ENCODE assay signal across 28 cellular contexts in the genomic region with DNA sequence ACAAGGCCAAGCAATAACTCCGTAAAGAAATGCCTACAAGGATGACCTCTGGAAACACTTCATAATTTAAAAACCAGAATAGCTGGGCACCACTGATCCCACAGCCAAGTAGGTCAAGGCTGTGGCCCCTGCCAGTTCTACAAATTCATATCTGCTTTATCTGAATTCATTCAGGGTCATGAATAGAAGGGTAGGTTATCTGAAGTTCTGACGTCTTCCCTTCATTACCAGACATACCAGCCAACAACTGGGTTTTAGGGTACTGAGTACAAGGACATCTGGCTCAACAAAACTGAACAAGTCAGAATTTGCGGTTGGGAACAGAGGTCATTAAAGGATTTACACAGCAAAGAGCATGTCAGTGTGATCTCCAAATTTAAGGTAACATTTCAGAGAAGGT. TPM values are rescaled to one million over a fixed set of nuclear protein-coding genes. Genes with fewer than 3 reads are reported as not detected.
A peak's percentile ranks its signal among the peaks of the same experiment; 100 is the strongest.
DNase-seq lines count a peak whose midpoint lies in the region; ATAC-seq and TF ChIP-seq lines count a peak whose summit lies in the region.
"Had no signal": no experiment of that assay in that cellular context is flagged by ENCODE, and none has a peak within 500 bp of the region (broad histone marks: within the 10 kb centered on the region; RNA-seq: fewer than 3 reads in every experiment).

No MANE protein-coding gene starts in this region.

- H3K27ac Mint-ChIP-seq in activated T-cell treated with anti-CD3 and anti-CD28 coated beads, Interleukin-2, amount 50 U/mL, for 24 hours: peak overlapping the region; percentile 40
- peak overlapping the region; percentile 61 to 86 (median 81) for H3K27ac Mint-ChIP-seq in IgD-negative memory B cell
- no peak overlapping the region for H3K27ac Mint-ChIP-seq in activated CD4-positive, alpha-beta memory T cell treated with anti-CD3 and anti-CD28 coated beads, Interleukin-2, amount 10 ng/mL, durations not matched to agents 7 days and 5 days
- H3K27ac Mint-ChIP-seq: activated T-helper 2 cell treated with anti-CD3 and anti-CD28 coated beads, Interferon-gamma antibody, Interleukin-2, Interleukin-4, amounts not matched to agents 10 μg/mL and 5 μg/mL and 100 μg/mL, durations not matched to agents 14 hours and 24 hours and 36 hours; neural progenitor cell had no signal

- no peaks in the 10 kb centered on the region for H3K36me3 ChIP-seq in body of pancreas (replicated peaks in 1 of 2; ENCODE audit: insufficient read depth in 1 of 2, low read depth in 2 of 2)
- H3K36me3 ChIP-seq in neutrophil: no peaks in the 10 kb centered on the region
- H3K36me3 ChIP-seq: ascending aorta, lower lobe of right lung, neural progenitor cell, upper lobe of left lung had no signal

- no peaks in the 10 kb centered on the region for H3K27me3 Mint-ChIP-seq in activated T-cell treated with anti-CD3 and anti-CD28 coated beads, Interleukin-2, amount 50 U/mL, for 24 hours
- H3K27me3 Mint-ChIP-seq in IgD-negative memory B cell: no peaks in the 10 kb centered on the region
- no peaks in the 10 kb centered on the region for H3K27me3 Mint-ChIP-seq in activated CD4-positive, alpha-beta memory T cell treated with anti-CD3 and anti-CD28 coated beads, Interleukin-2, amount 10 ng/mL, durations not matched to agents 7 days and 5 days

- no peak overlapping the region for H3K4me3 Mint-ChIP-seq in activated T-cell treated with anti-CD3 and anti-CD28 coated beads, Interleukin-2, amount 50 U/mL, for 24 hours
- H3K4me3 Mint-ChIP-seq in IgD-negative memory B cell: peak overlapping the region in 2 of 4 donors; percentile 10 to 45
- no peak overlapping the region for H3K4me3 Mint-ChIP-seq in activated CD4-positive, alpha-beta memory T cell treated with anti-CD3 and anti-CD28 coated beads, Interleukin-2, amount 10 ng/mL, durations not matched to agents 7 days and 5 days
- H3K4me3 Mint-ChIP-seq: neural progenitor cell had no signal

- no peak for DNase-seq in activated T-cell treated with anti-CD3 and anti-CD28 coated beads, Interleukin-2, amount 50 U/mL, for 24 hours
- DNase-seq in activated T-cell treated with anti-CD3 and anti-CD28 coated beads, Interleukin-2, amount 50 U/mL, for 48 hours: no peak
- no peak for DNase-seq in body of pancreas
- no peak for DNase-seq in NCI-H1417 (lab: John Stamatoyannopoulos, UW)
- DNase-seq in activated CD4-positive, alpha-beta memory T cell treated with anti-CD3 and anti-CD28 coated beads, Interleukin-2, amount 10 ng/mL, durations not matched to agents 7 days and 5 days: no peak
- DNase-seq: activated CD4-positive, alpha-beta T cell treated with anti-CD3 and anti-CD28 coated beads, Interleukin-2, amount 50 U/mL, for 1 hour; Caco-2; DMS79; erythroblast; foreskin keratinocyte; lower lobe of right lung; mucosa of descending colon; NCI-H1092; NCI-H1930; NCI-H2227 treated with DMSO at 0.1 percent for 48 hours; NCI-H69; OCI-M1; T1000; upper lobe of left lung had no signal

- WGBS in body of pancreas, 2 donors: 14 to 17% methylated on average over 3 of the region's 3 CpGs

- no peak for TF ChIP-seq POLR2A in body of pancreas (IDR thresholded peaks at IDR 0.05)

- peaks cover 3% of the 10 kb centered on the region for H3K9me3 Mint-ChIP-seq in activated T-cell treated with anti-CD3 and anti-CD28 coated beads, Interleukin-2, amount 50 U/mL, for 24 hours
- H3K9me3 Mint-ChIP-seq in IgD-negative memory B cell: peaks cover 0 to 3% (median 0%) of the 10 kb centered on the region in 3 donors
- H3K9me3 Mint-ChIP-seq in activated CD4-positive, alpha-beta memory T cell treated with anti-CD3 and anti-CD28 coated beads, Interleukin-2, amount 10 ng/mL, durations not matched to agents 7 days and 5 days: peaks cover 3% of the 10 kb centered on the region
- H3K9me3 Mint-ChIP-seq: activated naive CD4-positive, alpha-beta T cell treated with anti-CD3 and anti-CD28 coated beads, Interleukin-2, amount 50 U/mL, for 72 hours; activated T-helper 2 cell treated with anti-CD3 and anti-CD28 coated beads, Interferon-gamma antibody, Interleukin-2, Interleukin-4, amounts not matched to agents 10 μg/mL and 5 μg/mL and 100 μg/mL, durations not matched to agents 14 hours and 24 hours and 36 hours; neural progenitor cell had no signal

- POLR2A ChIA-PET in activated CD4-positive, alpha-beta memory T cell treated with anti-CD3 and anti-CD28 coated beads, Interleukin-2, amount 10 ng/mL, durations not matched to agents 7 days and 5 days (lab: Charles Lee): interaction anchor here (1.2 to 5.0 kb wide), 2 partner anchors 12 to 26 kb away, joined by 4 to 37 read pairs; a partner anchor contains a TSS

- H3K4me1 Mint-ChIP-seq in activated T-cell treated with anti-CD3 and anti-CD28 coated beads, Interleukin-2, amount 50 U/mL, for 24 hours (ENCODE audit: low read depth): peaks cover 73% of the 10 kb centered on the region
- H3K4me1 Mint-ChIP-seq in IgD-negative memory B cell: peaks cover 57 to 69% (median 61%) of the 10 kb centered on the region in 3 donors
- H3K4me1 Mint-ChIP-seq in activated CD4-positive, alpha-beta memory T cell treated with anti-CD3 and anti-CD28 coated beads, Interleukin-2, amount 10 ng/mL, durations not matched to agents 7 days and 5 days: peaks cover 72% of the 10 kb centered on the region

- CTCF ChIA-PET in activated CD4-positive, alpha-beta memory T cell treated with anti-CD3 and anti-CD28 coated beads, Interleukin-2, amount 10 ng/mL, durations not matched to agents 7 days and 5 days (lab: Charles Lee): interaction anchor here (3.7 kb wide), 1 partner anchor 26 kb away, joined by 37 read pairs; a partner anchor contains a TSS

- H3K4me3 ChIP-seq in body of pancreas (no peak overlapping the region), neutrophil (ENCODE audit: low read depth in 1 of 2, low read length in 1 of 2) (no peak overlapping the region)
- H3K4me3 ChIP-seq: ascending aorta, lower lobe of right lung, mucosa of descending colon, neural progenitor cell, upper lobe of left lung had no signal

- H3K27me3 ChIP-seq in body of pancreas (no peaks in the 10 kb centered on the region), neutrophil (no peaks in the 10 kb centered on the region)
- H3K27me3 ChIP-seq: ascending aorta, foreskin keratinocyte, neural progenitor cell, upper lobe of left lung had no signal

- H3K9me3 ChIP-seq in body of pancreas (no peaks in the 10 kb centered on the region), neutrophil (no peaks in the 10 kb centered on the region)
- H3K9me3 ChIP-seq: ascending aorta, Caco-2, lower lobe of right lung, mucosa of descending colon, upper lobe of left lung had no signal

- H3K27ac ChIP-seq in body of pancreas (peak overlapping the region in 3 of 4 donors; percentile 14 to 22 (median 17)), neutrophil (peak overlapping the region; percentile 78)
- H3K27ac ChIP-seq: 22Rv1, ascending aorta, foreskin keratinocyte, lower lobe of right lung, neural progenitor cell had no signal

- ATAC-seq in body of pancreas (no peak), HG03159 (IDR thresholded peaks at IDR 0.05; ENCODE audit: unreplicated experiment) (no peak)
- ATAC-seq: activated naive CD4-positive, alpha-beta T cell treated with anti-CD3 and anti-CD28 coated beads, Interleukin-2, amount 50 U/mL, for 72 hours; foreskin keratinocyte; HCT116; lower lobe of right lung; mucosa of descending colon had no signal

- H3K4me1 ChIP-seq in body of pancreas (peaks cover 74% of the 10 kb centered on the region), neutrophil (ENCODE audit: control insufficient read depth in 1 of 2, insufficient read depth in 1 of 2, low read depth in 1 of 2, low read length in 1 of 2) (peaks cover 68 to 90% of the 10 kb centered on the region in 2 experiments)
- H3K4me1 ChIP-seq: Caco-2, neural progenitor cell had no signal

- TF ChIP-seq CTCF in body of pancreas (IDR thresholded peaks at IDR 0.05) (no peak), neutrophil (IDR thresholded peaks at IDR 0.05) (no peak)

- intact Hi-C loops in body of pancreas (cut with DNase I): no loop called here

- no peaks in the 10 kb centered on the region for H3K36me3 Mint-ChIP-seq in activated T-cell treated with anti-CD3 and anti-CD28 coated beads, Interleukin-2, amount 50 U/mL, for 24 hours (ENCODE audit: low read depth)
- no peaks in the 10 kb centered on the region for H3K36me3 Mint-ChIP-seq in IgD-negative memory B cell
- H3K36me3 Mint-ChIP-seq in activated CD4-positive, alpha-beta memory T cell treated with anti-CD3 and anti-CD28 coated beads, Interleukin-2, amount 10 ng/mL, durations not matched to agents 7 days and 5 days (ENCODE audit: low read depth): peaks cover 9% of the 10 kb centered on the region
- H3K36me3 Mint-ChIP-seq: activated naive CD4-positive, alpha-beta T cell treated with anti-CD3 and anti-CD28 coated beads, Interleukin-2, amount 50 U/mL, for 72 hours; neural progenitor cell had no signal

RNA-seq across cellular contexts. Expression of a gene that starts 26.0 kb away (rescaled TPM):
- polyA plus RNA-seq in IgD-negative memory B cell: 6.0 TPM
- total RNA-seq in body of pancreas: 10 to 100 TPM; 33.7 to 36.9 TPM
- 10 to 100 TPM; 25.4 to 25.9 TPM for total RNA-seq in activated CD4-positive, alpha-beta memory T cell treated with anti-CD3 and anti-CD28 coated beads, Interleukin-2, amount 10 ng/mL, durations not matched to agents 7 days and 5 days

RNA-seq across cellular contexts. Expression of a gene that starts 56.1 kb away (rescaled TPM):
- polyA plus RNA-seq in IgD-negative memory B cell: 5.6 TPM
- total RNA-seq in body of pancreas: 10 to 100 TPM in 1 of 2 donors, 1 to 10 TPM in 1; 8.9 to 17.9 TPM
- total RNA-seq in activated CD4-positive, alpha-beta memory T cell treated with anti-CD3 and anti-CD28 coated beads, Interleukin-2, amount 10 ng/mL, durations not matched to agents 7 days and 5 days: 1 to 10 TPM; 4.5 to 4.8 TPM
